8 cellular contexts compared by ENCODE assay signal in the genomic region with DNA sequence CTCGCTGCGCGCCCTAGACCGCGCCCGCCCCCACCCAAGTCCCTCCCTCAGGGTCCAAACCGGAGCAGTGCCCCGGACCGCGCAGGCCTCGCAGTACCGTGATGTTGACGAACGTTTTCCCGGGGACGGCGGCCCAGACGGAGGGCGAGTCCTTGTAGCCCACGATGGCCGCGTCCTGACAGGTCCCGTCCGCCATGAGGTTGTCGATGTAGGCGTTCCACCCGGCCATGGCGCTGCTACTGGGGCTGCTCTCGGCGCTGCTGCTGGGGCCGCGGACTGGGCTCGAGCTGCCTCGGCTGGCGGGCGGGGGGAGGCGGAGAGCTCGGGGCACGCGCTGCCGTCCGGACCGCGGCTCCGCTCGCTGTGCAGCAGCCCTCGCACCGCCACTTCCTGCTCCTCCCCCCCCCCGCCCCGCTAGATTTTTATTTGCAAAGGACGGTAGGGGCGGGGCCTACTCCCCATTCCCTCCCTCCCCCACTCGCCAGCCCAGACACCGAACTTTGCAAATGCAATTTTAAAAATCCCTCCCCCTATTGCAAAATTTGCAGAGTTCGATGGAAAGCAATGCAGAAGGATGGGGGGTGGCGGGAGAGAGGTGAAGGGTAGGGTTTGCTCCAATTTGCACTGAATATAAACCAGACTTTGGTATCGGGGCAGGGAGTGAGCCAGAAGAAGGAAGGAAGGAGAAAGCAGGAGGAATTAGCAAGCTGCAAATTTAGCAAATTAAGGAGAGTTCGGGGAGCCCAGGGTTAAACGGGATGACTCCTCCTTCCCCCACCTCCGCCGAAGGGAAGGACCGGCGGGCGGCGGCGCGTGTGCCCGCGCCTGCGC. TPM values are rescaled to one million over a fixed set of nuclear protein-coding genes. Genes with fewer than 3 reads are reported as not detected.
DNase-seq lines count a peak whose midpoint lies in the region; ATAC-seq and TF ChIP-seq lines count a peak whose summit lies in the region.

Gene PFN1, minus strand, starts transcription at position 365 of the 831 bp plus-strand sequence. Its CDS starts 136 bp downstream, at position 229.

- CTCF ChIA-PET in activated CD4-positive, alpha-beta memory T cell treated with anti-CD3 and anti-CD28 coated beads for 36 hours (lab: Charles Lee) = interaction anchor here (1.1 kb wide), 1 partner anchor 17 kb away, joined by 3 read pairs; no protein-coding TSS in a partner anchor

- peak within 1 kb of the TSS; percentile 99 for H3K9ac ChIP-seq in duodenal mucosa (ENCODE audit: low read depth in 1 of 2, low read length in 2 of 2)

- POLR2A ChIA-PET in activated CD4-positive, alpha-beta memory T cell treated with anti-CD3 and anti-CD28 coated beads for 36 hours (lab: Charles Lee) = interaction anchor here (0.6 to 21.0 kb wide), 7 partner anchors 9 to 49 kb away, joined by 3 to 346 read pairs (median 10); partner anchors contain the start of genes C17orf107, CAMTA2, INCA1 and KIF1C

- no peaks in the 10 kb centered on the region for H3K9me3 Mint-ChIP-seq in activated CD4-positive, alpha-beta memory T cell treated with anti-CD3 and anti-CD28 coated beads for 36 hours

- ATAC-seq in HG03432 (IDR thresholded peaks at IDR 0.05; ENCODE audit: unreplicated experiment) (peak; percentile 19), GM21786 (IDR thresholded peaks at IDR 0.05; ENCODE audit: unreplicated experiment) (no peak)

- H3K4me1 ChIP-seq in duodenal mucosa (ENCODE audit: control insufficient read depth in 1 of 2, insufficient read depth in 2 of 2, low read length in 2 of 2) = peaks cover 41 to 55% of the 10 kb centered on the region in 2 donors

- peaks cover 37% of the 10 kb centered on the region for H3K36me3 Mint-ChIP-seq in activated CD4-positive, alpha-beta memory T cell treated with anti-CD3 and anti-CD28 coated beads for 36 hours

- H3K27ac Mint-ChIP-seq in activated CD4-positive, alpha-beta memory T cell treated with anti-CD3 and anti-CD28 coated beads for 36 hours = peak within 1 kb of the TSS; percentile 95

- peak within 1 kb of the TSS; percentile 99 for H3K27ac ChIP-seq in duodenal mucosa (ENCODE audit: low read depth, low read length)

- intact Hi-C loops in activated CD4-positive, alpha-beta memory T cell treated with anti-CD3 and anti-CD28 coated beads for 36 hours (cut with micrococcal nuclease) = loop anchor here (1.0 to 10.0 kb wide), 6 partner anchors 8 to 804 kb away; partner anchors contain the start of genes CYB5D2, DERL2, MED11 and MIS12
- intact Hi-C loops in lower leg skin (cut with DNase I; ENCODE audit: low total_unique reads) = no loop called here

- DNase-seq in GM12865 (ENCODE audit: low read depth) (peak; percentile 97), NCI-H82 (lab: John Stamatoyannopoulos, UW) (peak; percentile 94), lower leg skin (ENCODE audit: low spot score in 2 of 2) (peak; percentile 92 to 97)
- DNase-seq in activated CD4-positive, alpha-beta memory T cell treated with anti-CD3 and anti-CD28 coated beads for 36 hours = peak; percentile 95
- DNase-seq in stimulated activated CD4-positive, alpha-beta T cell treated with anti-CD3 and anti-CD28 coated beads, Interleukin-4, amount 100 ng/mL, for 24 hours = peak; percentile 91

- H3K36me3 ChIP-seq in duodenal mucosa (ENCODE audit: control insufficient read depth in 1 of 2, insufficient read depth in 2 of 2, low read length in 2 of 2) = peaks cover 11 to 29% of the 10 kb centered on the region in 2 donors

- H3K27me3 ChIP-seq in duodenal mucosa (ENCODE audit: control insufficient read depth in 1 of 2, insufficient read depth in 2 of 2, low read length in 2 of 2) = no peaks in the 10 kb centered on the region

- TF ChIP-seq CTCF in GM12865 (IDR thresholded peaks at IDR 0.05; ENCODE audit: insufficient read depth, low read depth, low read length, missing control alignments) (no peak), lower leg skin (IDR thresholded peaks at IDR 0.05) (no peak)

- H3K4me3 Mint-ChIP-seq in activated CD4-positive, alpha-beta memory T cell treated with anti-CD3 and anti-CD28 coated beads for 36 hours = peak within 1 kb of the TSS; percentile 90

- TF ChIP-seq POLR2A in lower leg skin (IDR thresholded peaks at IDR 0.05) = peak in 1 of 2 donors; percentile 54

- H3K4me3 ChIP-seq in GM12865 (ENCODE audit: low read depth, low read length) = peak within 1 kb of the TSS; percentile 81
- peak within 1 kb of the TSS; percentile 98 to 99 for H3K4me3 ChIP-seq in duodenal mucosa (ENCODE audit: low read depth in 1 of 2, low read length in 2 of 2)
- peak within 1 kb of the TSS; percentile 99 for H3K4me3 ChIP-seq in lower leg skin (ENCODE audit: low read depth, poor library complexity, severe bottlenecking)

- no peaks in the 10 kb centered on the region for H3K9me3 ChIP-seq in duodenal mucosa (ENCODE audit: control insufficient read depth in 1 of 2, low read length in 2 of 2)

- H3K27me3 Mint-ChIP-seq in activated CD4-positive, alpha-beta memory T cell treated with anti-CD3 and anti-CD28 coated beads for 36 hours = no peaks in the 10 kb centered on the region

- peaks cover 44% of the 10 kb centered on the region for H3K4me1 Mint-ChIP-seq in activated CD4-positive, alpha-beta memory T cell treated with anti-CD3 and anti-CD28 coated beads for 36 hours (ENCODE audit: low read depth)

- WGBS in lower leg skin, 2 donors = 0% methylated on average over 15 to 59 of the region's 70 CpGs

RNA-seq across cellular contexts. Expression of gene PFN1, which starts in this region (rescaled TPM):
- total RNA-seq in activated CD4-positive, alpha-beta memory T cell treated with anti-CD3 and anti-CD28 coated beads for 36 hours = 1,000 to 10,000 TPM; 1,907 to 1,923 TPM
- 100 to 1,000 TPM; 479 to 709 (median 540) TPM for total RNA-seq in lower leg skin
